In genomic region chr2:40128796-40129195, GRCh38 we compare ENCODE assay signal across 17 cellular contexts.
"Had no signal": no experiment of that assay in that cellular context is flagged by ENCODE, and none has a peak within 500 bp of the region (broad histone marks: within the 10 kb centered on the region; RNA-seq: fewer than 3 reads in every experiment).

No MANE protein-coding gene starts in this region.

- H3K9me3 ChIP-seq: esophagus squamous epithelium, mucosa of descending colon, ovary had no signal

- H3K4me3 ChIP-seq: cardiac muscle cell, esophagus squamous epithelium, mucosa of descending colon, ovary had no signal

- H3K4me1 ChIP-seq: esophagus squamous epithelium, foreskin keratinocyte had no signal

- DNase-seq: activated B cell treated with CpG ODN at 0.5 μM for 24 hours; activated CD4-positive, alpha-beta memory T cell treated with anti-CD3 and anti-CD28 coated beads for 36 hours; activated CD4-positive, alpha-beta T cell treated with anti-CD3 and anti-CD28 coated beads for 4 hours; activated gamma-delta T cell treated with Interleukin-2 at 50 U/mL for 16 hours; activated T-cell treated with anti-CD3 and anti-CD28 coated beads for 4 hours; amniotic stem cell; dermis blood vessel endothelial cell; effector memory CD4-positive, alpha-beta T cell; esophagus squamous epithelium; foreskin keratinocyte; hypothalamus; mucosa of descending colon; naive thymus-derived CD8-positive, alpha-beta T cell; ovary; stimulated activated naive CD8-positive, alpha-beta T cell treated with anti-CD3 and anti-CD28 coated beads, Interleukin-15, amount 100 ng/mL, for 72 hours had no signal

- H3K27ac ChIP-seq: esophagus squamous epithelium, foreskin keratinocyte, ovary had no signal

- ATAC-seq: activated naive CD4-positive, alpha-beta T cell treated with anti-CD3 and anti-CD28 coated beads, Interleukin-2, amount 50 U/mL, for 72 hours; foreskin keratinocyte; mucosa of descending colon; naive thymus-derived CD8-positive, alpha-beta T cell; stimulated activated naive CD8-positive, alpha-beta T cell treated with anti-CD3 and anti-CD28 coated beads, Interleukin-15, amount 100 ng/mL, for 72 hours had no signal

- H3K36me3 ChIP-seq: esophagus squamous epithelium, ovary had no signal

- H3K27me3 ChIP-seq: cardiac muscle cell, esophagus squamous epithelium, foreskin keratinocyte, ovary had no signal
